In the genomic region with DNA sequence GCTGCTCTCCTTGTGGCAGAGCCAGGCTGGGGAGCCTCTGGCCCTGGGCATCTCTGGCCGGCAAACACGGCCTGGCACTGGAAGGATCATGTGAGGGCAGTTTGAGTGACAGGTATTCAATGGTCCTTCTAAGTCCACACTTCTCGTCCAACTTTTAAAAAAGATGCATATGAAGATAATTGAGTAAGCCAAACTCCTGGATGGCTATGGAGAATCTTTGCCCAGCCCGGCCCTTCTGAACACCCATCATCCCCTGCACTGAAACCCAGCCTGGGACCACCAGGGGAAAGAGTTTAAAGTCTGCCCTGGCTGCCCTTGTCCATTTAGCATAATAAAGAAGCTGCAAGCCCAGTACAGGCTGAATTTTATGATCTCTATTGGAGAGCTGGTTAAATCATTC, we compare ENCODE assay signal across 20 cellular contexts. TPM values are rescaled to one million over a fixed set of nuclear protein-coding genes. Genes with fewer than 3 reads are reported as not detected.
DNase-seq lines count a peak whose midpoint lies in the region; ATAC-seq, FAIRE-seq and TF ChIP-seq lines count a peak whose summit lies in the region.
"Had no signal": no experiment of that assay in that cellular context is flagged by ENCODE, and none has a peak within 500 bp of the region (broad histone marks: within the 10 kb centered on the region; RNA-seq: fewer than 3 reads in every experiment).

No MANE protein-coding gene starts in this region.

- TF ChIP-seq EP300 in esophagus muscularis mucosa (IDR thresholded peaks at IDR 0.05), result no peak

- no peak for TF ChIP-seq POLR2A in esophagus muscularis mucosa (IDR thresholded peaks at IDR 0.05; ENCODE audit: low read depth)

- H3K4me1 Mint-ChIP-seq in brain, result peaks cover 34% of the 10 kb centered on the region
- H3K4me1 Mint-ChIP-seq in stimulated activated naive B cell treated with anti-CD40 and anti-IgM and Interleukin-4, amounts not matched to agents 10 μg/mL and 1 μg/mL and 100 μg/mL, for 72 hours, result peaks cover under 1 to 1% of the 10 kb centered on the region in 2 donors

- no peak for FAIRE-seq in D721Med (lab: Jason Lieb, UNC)
- FAIRE-seq: A549, G401.6, H54 had no signal

- no peaks in the 10 kb centered on the region for H3K36me3 Mint-ChIP-seq in brain
- H3K36me3 Mint-ChIP-seq in stimulated activated naive B cell treated with anti-CD40 and anti-IgM and Interleukin-4, amounts not matched to agents 10 μg/mL and 1 μg/mL and 100 μg/mL, for 72 hours, result peaks cover 0 to 4% of the 10 kb centered on the region in 2 donors

- H3K4me3 Mint-ChIP-seq in brain, result peak overlapping the region; percentile 39 to 81 (median 77)
- H3K4me3 Mint-ChIP-seq in stimulated activated naive B cell treated with anti-CD40 and anti-IgM and Interleukin-4, amounts not matched to agents 10 μg/mL and 1 μg/mL and 100 μg/mL, for 72 hours, result no peak overlapping the region
- H3K4me3 Mint-ChIP-seq: CD4-positive, alpha-beta T cell; HFFc6 had no signal

- no peak overlapping the region for H3K27ac ChIP-seq in esophagus muscularis mucosa (replicated peaks in 1 of 4)
- H3K27ac ChIP-seq: 22Rv1, A549, C4-2B had no signal

- no peak overlapping the region for H3K4me3 ChIP-seq in esophagus muscularis mucosa
- H3K4me3 ChIP-seq: A549 had no signal

- no peaks in the 10 kb centered on the region for H3K36me3 ChIP-seq in esophagus muscularis mucosa

- 15% methylated on average over 4 of the region's 4 CpGs for WGBS in esophagus muscularis mucosa

- peaks cover 94% of the 10 kb centered on the region for H3K27me3 Mint-ChIP-seq in brain
- peaks cover 59 to 83% of the 10 kb centered on the region in 2 donors for H3K27me3 Mint-ChIP-seq in stimulated activated naive B cell treated with anti-CD40 and anti-IgM and Interleukin-4, amounts not matched to agents 10 μg/mL and 1 μg/mL and 100 μg/mL, for 72 hours

- peak; percentile 36 for DNase-seq in DMS53 (lab: John Stamatoyannopoulos, UW)
- no peak for DNase-seq in DMS53 treated with DMSO at 0.1 percent for 48 hours (lab: John Stamatoyannopoulos, UW; ENCODE audit: unreplicated experiment)
- DNase-seq in esophagus muscularis mucosa (ENCODE audit: extremely low spot score), result peak; percentile 64
- no peak for DNase-seq in stimulated activated naive B cell treated with anti-CD40 and anti-IgM and Interleukin-4, amounts not matched to agents 10 μg/mL and 1 μg/mL and 100 μg/mL, for 72 hours
- no peak for DNase-seq in D721Med (ENCODE audit: insufficient read length, low spot score)
- DNase-seq in NCI-H187 treated with DMSO at 0.1 percent for 48 hours (lab: John Stamatoyannopoulos, UW), result no peak
- DNase-seq: AML-193; CD4-positive, alpha-beta T cell; HFFc6 had no signal

- peaks cover 0 to 11% (median 3%) of the 10 kb centered on the region in 5 experiments for H3K9me3 Mint-ChIP-seq in brain
- no peaks in the 10 kb centered on the region for H3K9me3 Mint-ChIP-seq in stimulated activated naive B cell treated with anti-CD40 and anti-IgM and Interleukin-4, amounts not matched to agents 10 μg/mL and 1 μg/mL and 100 μg/mL, for 72 hours
- H3K9me3 Mint-ChIP-seq: CD4-positive, alpha-beta T cell; HFFc6 had no signal

- peaks cover 0 to 100% (median 38%) of the 10 kb centered on the region in 4 donors for H3K27me3 ChIP-seq in esophagus muscularis mucosa

- H3K27ac Mint-ChIP-seq in brain, result peak overlapping the region in 1 of 5 experiments; percentile 68
- peak overlapping the region; percentile 88 for H3K27ac Mint-ChIP-seq in stimulated activated naive B cell treated with anti-CD40 and anti-IgM and Interleukin-4, amounts not matched to agents 10 μg/mL and 1 μg/mL and 100 μg/mL, for 72 hours
- H3K27ac Mint-ChIP-seq: CD4-positive, alpha-beta T cell; GM23338; HFFc6 had no signal

- H3K4me1 ChIP-seq in esophagus muscularis mucosa, result peaks cover 8 to 39% (median 24%) of the 10 kb centered on the region in 4 donors
- H3K4me1 ChIP-seq: A549 had no signal

- intact Hi-C loops in esophagus muscularis mucosa (cut with DNase I), result no loop called here

- no peak for ATAC-seq in stimulated activated naive B cell treated with anti-CD40 and anti-IgM and Interleukin-4, amounts not matched to agents 10 μg/mL and 1 μg/mL and 100 μg/mL, for 72 hours (replicated peaks)
- no peak for ATAC-seq in HG03108 (IDR thresholded peaks at IDR 0.05; ENCODE audit: unreplicated experiment)
- ATAC-seq: A549, GM23338, HCT116 had no signal

- H3K9me3 ChIP-seq in esophagus muscularis mucosa, result no peaks in the 10 kb centered on the region
- H3K9me3 ChIP-seq: A549 had no signal

- TF ChIP-seq CTCF in brain (conservative IDR thresholded peaks at IDR 0.05), result no peak
- TF ChIP-seq CTCF in esophagus muscularis mucosa (IDR thresholded peaks at IDR 0.05), result no peak
- no peak for TF ChIP-seq CTCF in D721Med (IDR thresholded peaks at IDR 0.05; ENCODE audit: insufficient read depth, missing control alignments)

RNA-seq across cellular contexts. Expression of gene PTF1A, which starts 4.1 kb away (rescaled TPM):
- not detected for polyA plus RNA-seq in brain (ENCODE audit: insufficient read depth, low read depth, low replicate concordance)
- not detected for total RNA-seq in esophagus muscularis mucosa
- total RNA-seq: CD4-positive, alpha-beta T cell; GM23338; HFFc6; HT-29 had no signal
- polyA plus RNA-seq: A549, BJ, GM23338 had no signal

Comparison
In these comparisons a context has a peak if more than half of its experiments do, and no peak if none do; other contexts are left out.
1. DNase-seq: peak in DMS53 (single experiment) and esophagus muscularis mucosa (single experiment); none in DMS53 treated with DMSO at 0.1 percent for 48 hours (single experiment), stimulated activated naive B cell treated with anti-CD40 and anti-IgM and Interleukin-4, amounts not matched to agents 10 μg/mL and 1 μg/mL and 100 μg/mL, for 72 hours (single experiment), D721Med (single experiment) and NCI-H187 treated with DMSO at 0.1 percent for 48 hours (single experiment).
2. H3K4me3 Mint-ChIP-seq: peak in brain (5 of 5); none in stimulated activated naive B cell treated with anti-CD40 and anti-IgM and Interleukin-4, amounts not matched to agents 10 μg/mL and 1 μg/mL and 100 μg/mL, for 72 hours (0 of 2).